9 cellular contexts compared by ENCODE assay signal in genomic region chr15:67082007-67082536, GRCh38. TPM values are rescaled to one million over a fixed set of nuclear protein-coding genes. Genes with fewer than 3 reads are reported as not detected.
A peak's percentile ranks its signal among the peaks of the same experiment; 100 is the strongest.
DNase-seq lines count a peak whose midpoint lies in the region; ATAC-seq, FAIRE-seq and TF ChIP-seq lines count a peak whose summit lies in the region.
"Had no signal": no experiment of that assay in that cellular context is flagged by ENCODE, and none has a peak within 500 bp of the region (broad histone marks: within the 10 kb centered on the region; RNA-seq: fewer than 3 reads in every experiment).

No MANE protein-coding gene starts in this region.

- TF ChIP-seq CTCF in body of pancreas (IDR thresholded peaks at IDR 0.05) (no peak), gastrocnemius medialis (IDR thresholded peaks at IDR 0.05 in 4 of 5, conservative IDR thresholded peaks at IDR 0.05 in 1 of 5) (no peak), GM20000 (IDR thresholded peaks at IDR 0.05; ENCODE audit: extremely low read depth, missing control alignments) (no peak)

- H3K27me3 ChIP-seq in body of pancreas (no peaks in the 10 kb centered on the region), gastrocnemius medialis (no peaks in the 10 kb centered on the region)

- H3K27ac Mint-ChIP-seq in T-helper 2 cell treated with Interferon-gamma antibody and Interleukin-4, amounts not matched to agents 5 μg/mL and 100 μg/mL, for 36 hours: peak overlapping the region; percentile 92

- H3K9me3 ChIP-seq in body of pancreas (no peaks in the 10 kb centered on the region), gastrocnemius medialis (no peaks in the 10 kb centered on the region)

- WGBS in body of pancreas, 2 donors: 35 to 39% methylated on average over 3 of the region's 3 CpGs

- ATAC-seq in body of pancreas (peak; percentile 72), gastrocnemius medialis (peak; percentile 7 to 19), HG02642 (IDR thresholded peaks at IDR 0.05; ENCODE audit: poor library complexity, unreplicated experiment) (no peak), HG02571 (IDR thresholded peaks at IDR 0.05; ENCODE audit: unreplicated experiment) (no peak), GM21737 (IDR thresholded peaks at IDR 0.05; ENCODE audit: unreplicated experiment) (no peak)

- peak overlapping the region; percentile 84 for H3K4me3 Mint-ChIP-seq in T-helper 2 cell treated with Interferon-gamma antibody and Interleukin-4, amounts not matched to agents 5 μg/mL and 100 μg/mL, for 36 hours

- H3K27me3 Mint-ChIP-seq in T-helper 2 cell treated with Interferon-gamma antibody and Interleukin-4, amounts not matched to agents 5 μg/mL and 100 μg/mL, for 36 hours (ENCODE audit: low read depth): no peaks in the 10 kb centered on the region

- DNase-seq in GM18507 (ENCODE audit: extremely low spot score, insufficient read length, low read depth): no peak
- peak; percentile 81 for DNase-seq in T-helper 2 cell treated with Interferon-gamma antibody and Interleukin-4, amounts not matched to agents 5 μg/mL and 100 μg/mL, for 36 hours (ENCODE audit: low spot score)
- DNase-seq in body of pancreas: peak; percentile 68 to 85 (median 76)
- peak; percentile 58 to 62 for DNase-seq in gastrocnemius medialis
- DNase-seq in GM20000 (ENCODE audit: low spot score): no peak
- DNase-seq: NCI-H524 treated with DMSO at 0.1 percent for 48 hours had no signal

- TF ChIP-seq POLR2A in body of pancreas (IDR thresholded peaks at IDR 0.05) (no peak), gastrocnemius medialis (IDR thresholded peaks at IDR 0.05) (peak; percentile 27 to 47)

- in situ Hi-C loops in gastrocnemius medialis (cut with MboI; ENCODE audit: low sequenced_read_pairs in 4 of 4): no loop called here

- FAIRE-seq in GM18507 (lab: Jason Lieb, UNC): peak; percentile 80

- no peaks in the 10 kb centered on the region for H3K36me3 ChIP-seq in body of pancreas (replicated peaks in 1 of 2; ENCODE audit: insufficient read depth in 1 of 2, low read depth in 2 of 2)
- no peaks in the 10 kb centered on the region for H3K36me3 ChIP-seq in gastrocnemius medialis

- intact Hi-C loops in body of pancreas (cut with DNase I) (no loop called here), gastrocnemius medialis (cut with DNase I; ENCODE audit: low total_unique reads) (no loop called here)

- peaks cover 94% of the 10 kb centered on the region for H3K4me1 ChIP-seq in body of pancreas
- peaks cover 93% of the 10 kb centered on the region in 2 donors for H3K4me1 ChIP-seq in gastrocnemius medialis

- H3K27ac ChIP-seq in body of pancreas: peak overlapping the region; percentile 46 to 66 (median 64)
- H3K27ac ChIP-seq in gastrocnemius medialis: peak overlapping the region; percentile 87 to 98 (median 94)

- H3K4me3 ChIP-seq in body of pancreas: no peak overlapping the region
- H3K4me3 ChIP-seq in gastrocnemius medialis: no peak overlapping the region

- peaks cover 90% of the 10 kb centered on the region for H3K4me1 Mint-ChIP-seq in T-helper 2 cell treated with Interferon-gamma antibody and Interleukin-4, amounts not matched to agents 5 μg/mL and 100 μg/mL, for 36 hours (ENCODE audit: low read depth)

- H3K36me3 Mint-ChIP-seq in T-helper 2 cell treated with Interferon-gamma antibody and Interleukin-4, amounts not matched to agents 5 μg/mL and 100 μg/mL, for 36 hours (ENCODE audit: low read depth): peaks cover 74% of the 10 kb centered on the region

- peaks cover 8% of the 10 kb centered on the region for H3K9me3 Mint-ChIP-seq in T-helper 2 cell treated with Interferon-gamma antibody and Interleukin-4, amounts not matched to agents 5 μg/mL and 100 μg/mL, for 36 hours

RNA-seq across cellular contexts. Expression of gene SMAD3, which starts 16.7 kb away (rescaled TPM):
- total RNA-seq in body of pancreas (10 to 100 TPM; 19.7 to 52.4 TPM), gastrocnemius medialis (10 to 100 TPM; 15.9 to 61.7 (median 26.3) TPM)

Comparison
In these comparisons a context has a peak if more than half of its experiments do, and no peak if none do; other contexts are left out.
1. DNase-seq: peak in T-helper 2 cell treated with Interferon-gamma antibody and Interleukin-4, amounts not matched to agents 5 μg/mL and 100 μg/mL, for 36 hours (single experiment), body of pancreas (4 of 4) and gastrocnemius medialis (2 of 2); none in GM18507 (single experiment) and GM20000 (single experiment).
2. ATAC-seq: peak in body of pancreas (single experiment) and gastrocnemius medialis (2 of 2); none in HG02642 (single experiment), HG02571 (single experiment) and GM21737 (single experiment).
3. POLR2A ChIP-seq: peak in gastrocnemius medialis (2 of 2); none in body of pancreas (0 of 3).